ENCODE assay signal across 20 cellular contexts in the genomic region with DNA sequence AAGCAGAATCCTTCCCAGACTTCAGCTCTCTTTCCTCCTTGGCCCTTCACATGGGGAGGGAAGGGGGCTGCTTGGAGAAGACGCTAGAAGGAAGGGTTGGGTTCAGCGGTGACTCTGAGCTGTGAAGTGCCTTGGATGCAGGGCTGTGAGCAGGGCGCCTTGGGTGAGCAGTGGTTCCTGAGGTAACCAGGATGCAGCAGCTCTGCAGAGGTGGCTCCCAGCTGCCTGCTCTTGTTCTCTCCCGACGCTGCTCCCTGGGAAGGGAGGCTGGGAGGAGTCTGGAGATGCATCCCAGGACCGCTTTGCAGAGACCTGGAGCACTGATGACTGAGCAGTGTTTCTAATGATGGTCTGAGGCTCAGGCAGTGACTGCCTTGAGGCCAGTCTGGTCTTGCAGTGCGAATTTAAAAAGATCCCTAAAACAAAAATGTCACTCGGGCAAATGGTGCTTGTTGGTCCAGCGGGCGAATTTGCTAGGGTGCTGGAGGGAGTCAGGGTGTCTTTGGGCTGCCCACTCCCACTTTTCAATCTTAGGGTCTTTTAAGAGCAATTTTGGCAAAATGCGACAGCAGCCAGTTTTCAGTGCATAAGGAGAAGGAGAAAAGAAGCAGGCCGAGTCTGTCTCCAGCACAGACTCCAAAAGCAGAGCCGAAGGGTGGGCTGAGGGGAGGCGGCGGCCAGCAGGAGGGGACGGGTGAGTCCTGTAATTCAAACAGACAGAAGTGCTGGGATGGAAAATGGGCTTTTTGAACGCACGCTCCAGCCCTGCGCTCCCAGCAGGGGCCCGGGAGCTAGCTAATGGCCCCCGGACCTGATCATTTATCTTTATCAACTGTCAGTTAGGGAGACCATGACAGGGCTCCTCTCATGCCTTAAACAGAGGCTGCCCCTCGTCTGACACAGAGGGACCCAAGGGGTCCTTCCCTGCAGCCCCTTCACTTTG.
"Had no signal": no experiment of that assay in that cellular context is flagged by ENCODE, and none has a peak within 500 bp of the region (broad histone marks: within the 10 kb centered on the region; RNA-seq: fewer than 3 reads in every experiment).

No MANE protein-coding gene starts in this region.

- H3K27ac Mint-ChIP-seq: activated CD4-positive, alpha-beta memory T cell treated with anti-CD3 and anti-CD28 coated beads, Interleukin-2, amount 10 ng/mL, durations not matched to agents 7 days and 5 days; activated naive CD4-positive, alpha-beta T cell treated with anti-CD3 and anti-CD28 coated beads for 36 hours; mesothelial cell of epicardium; natural killer cell treated with Interleukin-12 subunit alpha and Interleukin-12 subunit beta and Interleukin-15 and Interleukin-18, amount 100 ng/mL, for 72 hours; stimulated activated effector memory CD8-positive, alpha-beta T cell treated with anti-CD3 and anti-CD28 coated beads, Interleukin-12 subunit alpha, Interleukin-12 subunit beta, amount 100 ng/mL, for 72 hours; stimulated activated naive CD8-positive, alpha-beta T cell treated with anti-CD3 and anti-CD28 coated beads, Interleukin-15, amount 100 ng/mL, for 72 hours had no signal

- H3K9me3 ChIP-seq: left lung, suprapubic skin, vagina had no signal

- H3K4me3 Mint-ChIP-seq: activated CD4-positive, alpha-beta memory T cell treated with anti-CD3 and anti-CD28 coated beads, Interleukin-2, amount 10 ng/mL, durations not matched to agents 7 days and 5 days; activated naive CD4-positive, alpha-beta T cell treated with anti-CD3 and anti-CD28 coated beads for 36 hours; activated naive CD8-positive, alpha-beta T cell treated with anti-CD3 and anti-CD28 coated beads, Interleukin-2, amount 50 U/mL, for 24 hours; activated T-cell treated with anti-CD3 and anti-CD28 coated beads, Interleukin-2, amount 50 U/mL, for 4 hours; mesothelial cell of epicardium; natural killer cell treated with Interleukin-12 subunit alpha and Interleukin-12 subunit beta and Interleukin-15 and Interleukin-18, amount 100 ng/mL, for 72 hours; stimulated activated effector memory CD8-positive, alpha-beta T cell treated with anti-CD3 and anti-CD28 coated beads, Interleukin-12 subunit alpha, Interleukin-12 subunit beta, amount 100 ng/mL, for 72 hours; stimulated activated naive CD8-positive, alpha-beta T cell treated with anti-CD3 and anti-CD28 coated beads, Interleukin-15, amount 100 ng/mL, for 72 hours had no signal

- H3K27ac ChIP-seq: foreskin keratinocyte, left lung, suprapubic skin, tibial nerve, vagina had no signal

- H3K36me3 ChIP-seq: left lung, suprapubic skin, tibial nerve, vagina had no signal

- DNase-seq: activated CD4-positive, alpha-beta memory T cell treated with anti-CD3 and anti-CD28 coated beads, Interleukin-2, amount 10 ng/mL, durations not matched to agents 7 days and 5 days; activated CD4-positive, alpha-beta T cell treated with anti-CD3 and anti-CD28 coated beads for 48 hours; activated effector memory CD4-positive, alpha-beta T cell treated with Interleukin-2 at 50 U/mL for 16 hours; activated naive CD4-positive, alpha-beta T cell treated with anti-CD3 and anti-CD28 coated beads for 36 hours; activated naive CD8-positive, alpha-beta T cell treated with anti-CD3 and anti-CD28 coated beads, Interleukin-2, amount 50 U/mL, for 24 hours; activated T-cell treated with anti-CD3 and anti-CD28 coated beads, Interleukin-2, amount 50 U/mL, for 4 hours; dermis blood vessel endothelial cell; effector CD8-positive, alpha-beta T cell; foreskin keratinocyte; stimulated activated CD4-positive, alpha-beta T cell treated with anti-CD3 and anti-CD28 coated beads, Interleukin-2, amount 100 ng/mL, for 24 hours had no signal

- H3K4me1 ChIP-seq: foreskin keratinocyte, left lung, suprapubic skin, tibial nerve, vagina had no signal

- ATAC-seq: activated T-cell treated with anti-CD3 and anti-CD28 coated beads, Interleukin-2, amount 50 U/mL, for 4 hours; foreskin keratinocyte; left lung; natural killer cell treated with Interleukin-12 subunit alpha and Interleukin-12 subunit beta and Interleukin-15 and Interleukin-18, amount 100 ng/mL, for 72 hours; sciatic nerve; stimulated activated effector memory CD8-positive, alpha-beta T cell treated with anti-CD3 and anti-CD28 coated beads, Interleukin-12 subunit alpha, Interleukin-12 subunit beta, amount 100 ng/mL, for 72 hours had no signal

- H3K4me3 ChIP-seq: left lung, lung, suprapubic skin, tibial nerve, vagina had no signal

- H3K36me3 Mint-ChIP-seq: mesothelial cell of epicardium; natural killer cell treated with Interleukin-12 subunit alpha and Interleukin-12 subunit beta and Interleukin-15 and Interleukin-18, amount 100 ng/mL, for 72 hours; stimulated activated effector memory CD8-positive, alpha-beta T cell treated with anti-CD3 and anti-CD28 coated beads, Interleukin-12 subunit alpha, Interleukin-12 subunit beta, amount 100 ng/mL, for 72 hours had no signal

- H3K4me1 Mint-ChIP-seq: activated CD4-positive, alpha-beta memory T cell treated with anti-CD3 and anti-CD28 coated beads, Interleukin-2, amount 10 ng/mL, durations not matched to agents 7 days and 5 days; mesothelial cell of epicardium had no signal

- H3K27me3 Mint-ChIP-seq: natural killer cell treated with Interleukin-12 subunit alpha and Interleukin-12 subunit beta and Interleukin-15 and Interleukin-18, amount 100 ng/mL, for 72 hours had no signal

- H3K9me3 Mint-ChIP-seq: activated CD4-positive, alpha-beta memory T cell treated with anti-CD3 and anti-CD28 coated beads, Interleukin-2, amount 10 ng/mL, durations not matched to agents 7 days and 5 days; activated naive CD8-positive, alpha-beta T cell treated with anti-CD3 and anti-CD28 coated beads, Interleukin-2, amount 50 U/mL, for 24 hours; activated T-cell treated with anti-CD3 and anti-CD28 coated beads, Interleukin-2, amount 50 U/mL, for 4 hours; natural killer cell treated with Interleukin-12 subunit alpha and Interleukin-12 subunit beta and Interleukin-15 and Interleukin-18, amount 100 ng/mL, for 72 hours; stimulated activated effector memory CD8-positive, alpha-beta T cell treated with anti-CD3 and anti-CD28 coated beads, Interleukin-12 subunit alpha, Interleukin-12 subunit beta, amount 100 ng/mL, for 72 hours had no signal
